9 cellular contexts compared by ENCODE assay signal in the genomic region with DNA sequence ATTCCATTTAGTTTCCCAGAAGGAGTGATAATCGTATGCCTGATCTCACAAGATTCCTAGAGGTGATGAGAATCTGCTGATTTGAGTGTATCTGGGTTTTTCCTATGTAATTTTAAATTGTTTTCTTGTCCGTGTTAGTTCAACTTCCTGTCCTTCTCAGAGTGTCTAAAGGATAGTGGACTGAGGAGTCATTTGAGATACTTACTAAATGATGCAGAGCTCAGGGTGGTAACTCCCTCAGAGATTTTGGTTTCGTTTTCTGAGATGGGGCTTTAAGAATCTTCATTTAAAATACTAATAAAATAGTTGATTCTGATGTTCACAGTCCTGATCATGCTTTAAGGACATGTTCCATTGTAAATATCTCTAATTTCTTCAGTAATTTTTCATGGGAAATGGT. TPM values are rescaled to one million over a fixed set of nuclear protein-coding genes. Genes with fewer than 3 reads are reported as not detected.
A peak's percentile ranks its signal among the peaks of the same experiment; 100 is the strongest.
DNase-seq lines count a peak whose midpoint lies in the region; ATAC-seq and TF ChIP-seq lines count a peak whose summit lies in the region.
"Had no signal": no experiment of that assay in that cellular context is flagged by ENCODE, and none has a peak within 500 bp of the region (broad histone marks: within the 10 kb centered on the region; RNA-seq: fewer than 3 reads in every experiment).

No MANE protein-coding gene starts in this region.

- H3K27ac ChIP-seq in osteoblast (ENCODE audit: low read depth, low read length): peak overlapping the region; percentile 89
- H3K27ac ChIP-seq in MM.1S (ENCODE audit: low read length): no peak overlapping the region

- no peaks in the 10 kb centered on the region for H3F3A ChIP-seq in MM.1S (ENCODE audit: insufficient read depth, low read length)

- H3K4me3 ChIP-seq in osteoblast (ENCODE audit: insufficient read depth, low read length): peak overlapping the region; percentile 53
- H3K4me3 ChIP-seq in MM.1S (ENCODE audit: low read length): no peak overlapping the region

- H3K4me2 ChIP-seq in osteoblast (ENCODE audit: insufficient read depth, low read length) (peak overlapping the region; percentile 77), MM.1S (ENCODE audit: low read depth, low read length) (no peak overlapping the region)

- intact Hi-C loops in activated CD4-positive, alpha-beta T cell treated with anti-CD3 and anti-CD28 coated beads for 36 hours (cut with DNase I, micrococcal nuclease): no loop called here

- peaks cover 17% of the 10 kb centered on the region for H3K4me1 ChIP-seq in osteoblast (ENCODE audit: insufficient read depth, low read length)
- no peaks in the 10 kb centered on the region for H3K4me1 ChIP-seq in MM.1S (ENCODE audit: low read length)

- peak; percentile 33 for ATAC-seq in activated CD4-positive, alpha-beta T cell treated with anti-CD3 and anti-CD28 coated beads for 36 hours
- ATAC-seq in HG02678 (IDR thresholded peaks at IDR 0.05; ENCODE audit: unreplicated experiment): peak; percentile 64
- peak; percentile 65 for ATAC-seq in activated T-helper 17 cell treated with anti-CD3 and anti-CD28 coated beads, Interleukin-2, amount 50 U/mL, for 72 hours (replicated peaks)

- H3K36me3 ChIP-seq in osteoblast (ENCODE audit: insufficient read depth, low read length) (peaks cover 20% of the 10 kb centered on the region), MM.1S (replicated peaks; ENCODE audit: insufficient read depth, low read length) (peaks cover 11% of the 10 kb centered on the region)

- H3K9ac ChIP-seq in MM.1S (ENCODE audit: low read length): no peak overlapping the region

- H3K27me3 Mint-ChIP-seq in activated CD4-positive, alpha-beta T cell treated with anti-CD3 and anti-CD28 coated beads for 36 hours: no peaks in the 10 kb centered on the region
- no peaks in the 10 kb centered on the region for H3K27me3 Mint-ChIP-seq in activated T-helper 17 cell treated with anti-CD3 and anti-CD28 coated beads, Interleukin-2, amount 50 U/mL, for 72 hours

- peak overlapping the region; percentile 19 for H3K27ac Mint-ChIP-seq in activated CD4-positive, alpha-beta T cell treated with anti-CD3 and anti-CD28 coated beads for 36 hours
- peak overlapping the region; percentile 57 for H3K27ac Mint-ChIP-seq in activated T-helper 17 cell treated with anti-CD3 and anti-CD28 coated beads, Interleukin-2, amount 50 U/mL, for 72 hours

- H3K9me2 ChIP-seq in MM.1S (replicated peaks; ENCODE audit: insufficient read depth, low read length): no peaks in the 10 kb centered on the region

- CTCF ChIA-PET in activated CD4-positive, alpha-beta T cell treated with anti-CD3 and anti-CD28 coated beads for 36 hours (lab: Charles Lee): interaction anchor here (0.6 to 1.3 kb wide), 2 partner anchors 126 to 738 kb away, joined by 3 read pairs; no protein-coding TSS in a partner anchor

- no peak overlapping the region for H3K4me3 Mint-ChIP-seq in activated CD4-positive, alpha-beta T cell treated with anti-CD3 and anti-CD28 coated beads for 36 hours
- peak overlapping the region; percentile 30 for H3K4me3 Mint-ChIP-seq in activated T-helper 17 cell treated with anti-CD3 and anti-CD28 coated beads, Interleukin-2, amount 50 U/mL, for 72 hours

- TF ChIP-seq CTCF in osteoblast (IDR thresholded peaks at IDR 0.05; ENCODE audit: extremely low read depth, low read depth, low read length) (no peak), MM.1S (IDR thresholded peaks at IDR 0.05; ENCODE audit: low read length) (no peak)

- peaks cover 27% of the 10 kb centered on the region for H3K79me2 ChIP-seq in osteoblast (ENCODE audit: insufficient read depth, low read length)
- peaks cover 43% of the 10 kb centered on the region for H3K79me2 ChIP-seq in MM.1S (ENCODE audit: low read length)

- H3K27me3 ChIP-seq in osteoblast (ENCODE audit: insufficient read depth, low read length) (no peaks in the 10 kb centered on the region), MM.1S (replicated peaks; ENCODE audit: insufficient read depth, low read length) (no peaks in the 10 kb centered on the region)

- POLR2A ChIA-PET in activated CD4-positive, alpha-beta T cell treated with anti-CD3 and anti-CD28 coated beads for 36 hours (lab: Charles Lee): no interaction called here

- peaks cover 61% of the 10 kb centered on the region for H3K36me3 Mint-ChIP-seq in activated CD4-positive, alpha-beta T cell treated with anti-CD3 and anti-CD28 coated beads for 36 hours (ENCODE audit: low read depth)
- peaks cover 80% of the 10 kb centered on the region for H3K36me3 Mint-ChIP-seq in activated T-helper 17 cell treated with anti-CD3 and anti-CD28 coated beads, Interleukin-2, amount 50 U/mL, for 72 hours (ENCODE audit: low read depth)

- H3K9me3 Mint-ChIP-seq in activated CD4-positive, alpha-beta T cell treated with anti-CD3 and anti-CD28 coated beads for 36 hours (ENCODE audit: low read depth): no peaks in the 10 kb centered on the region
- no peaks in the 10 kb centered on the region for H3K9me3 Mint-ChIP-seq in activated T-helper 17 cell treated with anti-CD3 and anti-CD28 coated beads, Interleukin-2, amount 50 U/mL, for 72 hours

- H4K20me1 ChIP-seq in osteoblast (ENCODE audit: insufficient read depth, low read length): no peaks in the 10 kb centered on the region
- H4K20me1 ChIP-seq in MM.1S (ENCODE audit: insufficient read depth, low read length): no peaks in the 10 kb centered on the region

- H3K9me3 ChIP-seq in osteoblast (ENCODE audit: low read depth, low read length): no peaks in the 10 kb centered on the region
- H3K9me3 ChIP-seq in MM.1S (replicated peaks; ENCODE audit: insufficient read depth, low read length): no peaks in the 10 kb centered on the region

- DNase-seq in activated CD4-positive, alpha-beta T cell treated with anti-CD3 and anti-CD28 coated beads for 36 hours: no peak
- no peak for DNase-seq in activated CD4-positive, alpha-beta T cell treated with anti-CD3 and anti-CD28 coated beads, Interleukin-2, amount 50 U/mL, for 48 hours
- DNase-seq in osteoblast (ENCODE audit: insufficient read length, low spot score, missing footprints) (no peak), MM.1S (no peak), MV-4-11 (lab: John Stamatoyannopoulos, UW) (no peak)
- no peak for DNase-seq in NK-92 treated with Interleukin-12 subunit alpha and Interleukin-12 subunit beta, amount 100 ng/mL, for 24 hours (lab: John Stamatoyannopoulos, UW)
- DNase-seq: 8988T had no signal

- peaks cover 9% of the 10 kb centered on the region for H3K4me1 Mint-ChIP-seq in activated CD4-positive, alpha-beta T cell treated with anti-CD3 and anti-CD28 coated beads for 36 hours
- H3K4me1 Mint-ChIP-seq in activated T-helper 17 cell treated with anti-CD3 and anti-CD28 coated beads, Interleukin-2, amount 50 U/mL, for 72 hours: peaks cover 6% of the 10 kb centered on the region

- H2AFZ ChIP-seq in osteoblast (ENCODE audit: low read length) (peak overlapping the region; percentile 96), MM.1S (ENCODE audit: low read length) (no peak overlapping the region)

RNA-seq across cellular contexts. Expression of gene MELK, which starts 30.3 kb away (rescaled TPM):
- total RNA-seq in activated CD4-positive, alpha-beta T cell treated with anti-CD3 and anti-CD28 coated beads for 36 hours: 10 to 100 TPM; 63.9 to 66.1 TPM
- total RNA-seq in activated T-helper 17 cell treated with anti-CD3 and anti-CD28 coated beads, Interleukin-2, amount 50 U/mL, for 72 hours: 10 to 100 TPM; 37.2 to 57.7 TPM
- 8.3 and 9.4 TPM in 2 replicates for total RNA-seq in osteoblast
